1 cellular context compared by ENCODE assay signal in the genomic region with DNA sequence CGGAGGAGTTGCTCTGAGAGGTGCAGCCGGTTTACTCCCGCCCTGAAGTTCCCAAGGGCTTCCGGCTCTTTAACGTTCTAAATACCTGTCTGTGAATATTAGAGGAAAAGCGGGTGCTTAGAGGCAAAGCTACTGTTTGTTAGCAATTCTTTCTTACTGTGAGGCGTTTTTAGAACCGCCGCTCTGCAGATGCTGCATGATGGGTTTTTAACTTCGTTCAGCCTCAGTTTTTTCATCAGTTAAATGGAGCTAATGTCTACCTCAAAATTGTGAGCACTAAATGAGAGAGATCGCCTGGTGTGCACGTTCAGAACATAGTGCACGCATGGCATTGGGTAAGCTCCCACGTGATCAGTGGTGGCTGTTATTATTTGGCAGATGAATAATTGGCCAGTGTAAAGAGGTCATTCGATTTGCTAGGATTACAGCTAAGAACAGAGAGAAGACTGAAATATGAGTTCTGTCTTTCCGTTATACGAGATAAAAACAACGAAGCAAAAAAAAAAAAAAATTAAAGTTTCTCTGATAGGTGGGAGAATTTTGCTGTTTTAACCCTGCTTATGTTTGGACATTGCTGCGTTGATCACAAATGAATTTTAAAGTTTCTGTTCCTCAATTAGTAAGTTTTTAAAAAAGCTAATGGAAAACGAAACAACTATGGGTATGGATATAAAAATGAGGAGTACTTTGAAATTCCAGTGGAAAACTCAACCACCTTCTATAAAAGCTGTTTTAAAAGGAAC.
TF ChIP-seq lines count a peak whose summit lies in the region.

No MANE protein-coding gene starts in this region.

TF ChIP-seq in HepG2, 621 proteins besides CTCF, POLR2A, EP300 and RAD21 (continued from another document and continues in another):
- TF ChIP-seq, protein P1, sequence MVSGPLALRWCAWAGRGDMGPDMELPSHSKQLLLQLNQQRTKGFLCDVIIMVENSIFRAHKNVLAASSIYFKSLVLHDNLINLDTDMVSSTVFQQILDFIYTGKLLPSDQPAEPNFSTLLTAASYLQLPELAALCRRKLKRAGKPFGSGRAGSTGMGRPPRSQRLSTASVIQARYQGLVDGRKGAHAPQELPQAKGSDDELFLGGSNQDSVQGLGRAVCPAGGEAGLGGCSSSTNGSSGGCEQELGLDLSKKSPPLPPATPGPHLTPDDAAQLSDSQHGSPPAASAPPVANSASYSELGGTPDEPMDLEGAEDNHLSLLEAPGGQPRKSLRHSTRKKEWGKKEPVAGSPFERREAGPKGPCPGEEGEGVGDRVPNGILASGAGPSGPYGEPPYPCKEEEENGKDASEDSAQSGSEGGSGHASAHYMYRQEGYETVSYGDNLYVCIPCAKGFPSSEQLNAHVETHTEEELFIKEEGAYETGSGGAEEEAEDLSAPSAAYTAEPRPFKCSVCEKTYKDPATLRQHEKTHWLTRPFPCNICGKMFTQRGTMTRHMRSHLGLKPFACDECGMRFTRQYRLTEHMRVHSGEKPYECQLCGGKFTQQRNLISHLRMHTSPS (CRISPR knock-in tag; IDR thresholded peaks at IDR 0.05; ENCODE audit: low read depth) = no peak
- TF ChIP-seq HNRNPK (IDR thresholded peaks at IDR 0.05; ENCODE audit: low read depth, low read length, poor library complexity, severe bottlenecking) (peak; percentile 5), ZNF547 (CRISPR knock-in tag; IDR thresholded peaks at IDR 0.05) (peak; percentile 54; the same call in 1 of the 2 replicates), ISX (CRISPR knock-in tag; conservative IDR thresholded peaks at IDR 0.05) (no peak; the same call in 1 of the 2 replicates), ZNF441 (CRISPR knock-in tag; IDR thresholded peaks at IDR 0.05; ENCODE audit: borderline replicate concordance) (peak; percentile 87), ZNF333 (CRISPR knock-in tag; IDR thresholded peaks at IDR 0.05; ENCODE audit: borderline replicate concordance) (no peak), RNF2 (conservative IDR thresholded peaks at IDR 0.05; ENCODE audit: low read depth) (no peak; the same call in 1 of the 2 replicates), BCL6 (CRISPR knock-in tag; IDR thresholded peaks at IDR 0.05) (peak; percentile 57; the same call in 1 of the 2 replicates), ZFP36L1 (CRISPR knock-in tag; IDR thresholded peaks at IDR 0.05) (peak; percentile 91; the same call in 1 of the 2 replicates), ZBTB21 (CRISPR knock-in tag; IDR thresholded peaks at IDR 0.05) (0 out of 2 replicates have a peak, but pooled peaks have one; percentile 37), TBP (CRISPR knock-in tag; IDR thresholded peaks at IDR 0.05) (no peak), ZNF567 (CRISPR knock-in tag; IDR thresholded peaks at IDR 0.05; ENCODE audit: borderline replicate concordance) (no peak), ZSCAN29 (CRISPR knock-in tag; conservative IDR thresholded peaks at IDR 0.05) (no peak), U2AF2 (IDR thresholded peaks at IDR 0.05; ENCODE audit: low read depth, low read length) (no peak), ZKSCAN5 (CRISPR knock-in tag; IDR thresholded peaks at IDR 0.05) (no peak), SALL2 (CRISPR knock-in tag; IDR thresholded peaks at IDR 0.05) (no peak), ZSCAN25 (CRISPR knock-in tag; IDR thresholded peaks at IDR 0.05) (no peak), TAF15 (IDR thresholded peaks at IDR 0.05; ENCODE audit: low read depth, low read length, poor library complexity, severe bottlenecking) (no peak), TMF1 (CRISPR knock-in tag; IDR thresholded peaks at IDR 0.05; ENCODE audit: low read depth) (no peak), RXRA (CRISPR knock-in tag; IDR thresholded peaks at IDR 0.05) (no peak; the same call in 1 of the 2 replicates), ZNF891 (CRISPR knock-in tag; IDR thresholded peaks at IDR 0.05) (no peak), MAFG (CRISPR knock-in tag; IDR thresholded peaks at IDR 0.05) (no peak)
- TF ChIP-seq, protein P2, sequence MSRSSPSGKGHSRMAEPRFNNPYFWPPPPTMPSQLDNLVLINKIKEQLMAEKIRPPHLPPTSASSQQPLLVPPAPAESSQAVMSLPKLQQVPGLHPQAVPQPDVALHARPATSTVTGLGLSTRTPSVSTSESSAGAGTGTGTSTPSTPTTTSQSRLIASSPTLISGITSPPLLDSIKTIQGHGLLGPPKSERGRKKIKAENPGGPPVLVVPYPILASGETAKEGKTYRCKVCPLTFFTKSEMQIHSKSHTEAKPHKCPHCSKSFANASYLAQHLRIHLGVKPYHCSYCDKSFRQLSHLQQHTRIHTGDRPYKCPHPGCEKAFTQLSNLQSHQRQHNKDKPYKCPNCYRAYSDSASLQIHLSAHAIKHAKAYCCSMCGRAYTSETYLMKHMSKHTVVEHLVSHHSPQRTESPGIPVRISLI (CRISPR knock-in tag; IDR thresholded peaks at IDR 0.05; ENCODE audit: borderline replicate concordance) = no peak; the same call in 1 of the 2 replicates
- TF ChIP-seq, protein P3, sequence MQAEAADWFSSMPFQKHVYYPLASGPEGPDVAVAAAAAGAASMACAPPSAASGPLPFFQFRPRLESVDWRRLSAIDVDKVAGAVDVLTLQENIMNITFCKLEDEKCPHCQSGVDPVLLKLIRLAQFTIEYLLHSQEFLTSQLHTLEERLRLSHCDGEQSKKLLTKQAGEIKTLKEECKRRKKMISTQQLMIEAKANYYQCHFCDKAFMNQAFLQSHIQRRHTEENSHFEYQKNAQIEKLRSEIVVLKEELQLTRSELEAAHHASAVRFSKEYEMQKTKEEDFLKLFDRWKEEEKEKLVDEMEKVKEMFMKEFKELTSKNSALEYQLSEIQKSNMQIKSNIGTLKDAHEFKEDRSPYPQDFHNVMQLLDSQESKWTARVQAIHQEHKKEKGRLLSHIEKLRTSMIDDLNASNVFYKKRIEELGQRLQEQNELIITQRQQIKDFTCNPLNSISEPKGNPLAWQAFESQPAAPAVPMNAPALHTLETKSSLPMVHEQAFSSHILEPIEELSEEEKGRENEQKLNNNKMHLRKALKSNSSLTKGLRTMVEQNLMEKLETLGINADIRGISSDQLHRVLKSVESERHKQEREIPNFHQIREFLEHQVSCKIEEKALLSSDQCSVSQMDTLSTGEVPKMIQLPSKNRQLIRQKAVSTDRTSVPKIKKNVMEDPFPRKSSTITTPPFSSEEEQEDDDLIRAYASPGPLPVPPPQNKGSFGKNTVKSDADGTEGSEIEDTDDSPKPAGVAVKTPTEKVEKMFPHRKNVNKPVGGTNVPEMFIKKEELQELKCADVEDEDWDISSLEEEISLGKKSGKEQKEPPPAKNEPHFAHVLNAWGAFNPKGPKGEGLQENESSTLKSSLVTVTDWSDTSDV (CRISPR knock-in tag; IDR thresholded peaks at IDR 0.05) = no peak
- TF ChIP-seq, protein P4, sequence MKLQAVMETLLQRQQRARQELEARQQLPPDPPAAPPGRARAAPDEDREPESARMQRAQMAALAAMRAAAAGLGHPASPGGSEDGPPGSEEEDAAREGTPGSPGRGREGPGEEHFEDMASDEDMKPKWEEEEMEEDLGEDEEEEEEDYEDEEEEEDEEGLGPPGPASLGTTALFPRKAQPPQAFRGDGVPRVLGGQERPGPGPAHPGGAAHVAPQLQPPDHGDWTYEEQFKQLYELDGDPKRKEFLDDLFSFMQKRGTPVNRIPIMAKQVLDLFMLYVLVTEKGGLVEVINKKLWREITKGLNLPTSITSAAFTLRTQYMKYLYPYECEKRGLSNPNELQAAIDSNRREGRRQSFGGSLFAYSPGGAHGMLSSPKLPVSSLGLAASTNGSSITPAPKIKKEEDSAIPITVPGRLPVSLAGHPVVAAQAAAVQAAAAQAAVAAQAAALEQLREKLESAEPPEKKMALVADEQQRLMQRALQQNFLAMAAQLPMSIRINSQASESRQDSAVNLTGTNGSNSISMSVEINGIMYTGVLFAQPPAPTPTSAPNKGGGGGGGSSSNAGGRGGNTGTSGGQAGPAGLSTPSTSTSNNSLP (IDR thresholded peaks at IDR 0.05; ENCODE audit: low read depth, low read length) = peak; percentile 89
- TF ChIP-seq, protein P5, sequence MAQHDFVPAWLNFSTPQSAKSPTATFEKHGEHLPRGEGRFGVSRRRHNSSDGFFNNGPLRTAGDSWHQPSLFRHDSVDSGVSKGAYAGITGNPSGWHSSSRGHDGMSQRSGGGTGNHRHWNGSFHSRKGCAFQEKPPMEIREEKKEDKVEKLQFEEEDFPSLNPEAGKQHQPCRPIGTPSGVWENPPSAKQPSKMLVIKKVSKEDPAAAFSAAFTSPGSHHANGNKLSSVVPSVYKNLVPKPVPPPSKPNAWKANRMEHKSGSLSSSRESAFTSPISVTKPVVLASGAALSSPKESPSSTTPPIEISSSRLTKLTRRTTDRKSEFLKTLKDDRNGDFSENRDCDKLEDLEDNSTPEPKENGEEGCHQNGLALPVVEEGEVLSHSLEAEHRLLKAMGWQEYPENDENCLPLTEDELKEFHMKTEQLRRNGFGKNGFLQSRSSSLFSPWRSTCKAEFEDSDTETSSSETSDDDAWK (CRISPR knock-in tag; IDR thresholded peaks at IDR 0.05) = no peak
- TF ChIP-seq, protein P6, sequence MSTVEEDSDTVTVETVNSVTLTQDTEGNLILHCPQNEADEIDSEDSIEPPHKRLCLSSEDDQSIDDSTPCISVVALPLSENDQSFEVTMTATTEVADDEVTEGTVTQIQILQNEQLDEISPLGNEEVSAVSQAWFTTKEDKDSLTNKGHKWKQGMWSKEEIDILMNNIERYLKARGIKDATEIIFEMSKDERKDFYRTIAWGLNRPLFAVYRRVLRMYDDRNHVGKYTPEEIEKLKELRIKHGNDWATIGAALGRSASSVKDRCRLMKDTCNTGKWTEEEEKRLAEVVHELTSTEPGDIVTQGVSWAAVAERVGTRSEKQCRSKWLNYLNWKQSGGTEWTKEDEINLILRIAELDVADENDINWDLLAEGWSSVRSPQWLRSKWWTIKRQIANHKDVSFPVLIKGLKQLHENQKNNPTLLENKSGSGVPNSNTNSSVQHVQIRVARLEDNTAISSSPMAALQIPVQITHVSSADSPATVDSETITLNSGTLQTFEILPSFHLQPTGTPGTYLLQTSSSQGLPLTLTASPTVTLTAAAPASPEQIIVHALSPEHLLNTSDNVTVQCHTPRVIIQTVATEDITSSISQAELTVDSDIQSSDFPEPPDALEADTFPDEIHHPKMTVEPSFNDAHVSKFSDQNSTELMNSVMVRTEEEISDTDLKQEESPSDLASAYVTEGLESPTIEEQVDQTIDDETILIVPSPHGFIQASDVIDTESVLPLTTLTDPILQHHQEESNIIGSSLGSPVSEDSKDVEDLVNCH (CRISPR knock-in tag; IDR thresholded peaks at IDR 0.05) = 0 out of 2 replicates have a peak, but pooled peaks have one; percentile 23
- TF ChIP-seq, protein P7, sequence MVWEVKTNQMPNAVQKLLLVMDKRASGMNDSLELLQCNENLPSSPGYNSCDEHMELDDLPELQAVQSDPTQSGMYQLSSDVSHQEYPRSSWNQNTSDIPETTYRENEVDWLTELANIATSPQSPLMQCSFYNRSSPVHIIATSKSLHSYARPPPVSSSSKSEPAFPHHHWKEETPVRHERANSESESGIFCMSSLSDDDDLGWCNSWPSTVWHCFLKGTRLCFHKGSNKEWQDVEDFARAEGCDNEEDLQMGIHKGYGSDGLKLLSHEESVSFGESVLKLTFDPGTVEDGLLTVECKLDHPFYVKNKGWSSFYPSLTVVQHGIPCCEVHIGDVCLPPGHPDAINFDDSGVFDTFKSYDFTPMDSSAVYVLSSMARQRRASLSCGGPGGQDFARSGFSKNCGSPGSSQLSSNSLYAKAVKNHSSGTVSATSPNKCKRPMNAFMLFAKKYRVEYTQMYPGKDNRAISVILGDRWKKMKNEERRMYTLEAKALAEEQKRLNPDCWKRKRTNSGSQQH (CRISPR knock-in tag; IDR thresholded peaks at IDR 0.05; ENCODE audit: low read depth) = 0 out of 2 replicates have a peak, but pooled peaks have one; percentile 17
- TF ChIP-seq, protein P8, sequence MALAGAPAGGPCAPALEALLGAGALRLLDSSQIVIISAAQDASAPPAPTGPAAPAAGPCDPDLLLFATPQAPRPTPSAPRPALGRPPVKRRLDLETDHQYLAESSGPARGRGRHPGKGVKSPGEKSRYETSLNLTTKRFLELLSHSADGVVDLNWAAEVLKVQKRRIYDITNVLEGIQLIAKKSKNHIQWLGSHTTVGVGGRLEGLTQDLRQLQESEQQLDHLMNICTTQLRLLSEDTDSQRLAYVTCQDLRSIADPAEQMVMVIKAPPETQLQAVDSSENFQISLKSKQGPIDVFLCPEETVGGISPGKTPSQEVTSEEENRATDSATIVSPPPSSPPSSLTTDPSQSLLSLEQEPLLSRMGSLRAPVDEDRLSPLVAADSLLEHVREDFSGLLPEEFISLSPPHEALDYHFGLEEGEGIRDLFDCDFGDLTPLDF (CRISPR knock-in tag; IDR thresholded peaks at IDR 0.05) = no peak
- TF ChIP-seq, protein P9, sequence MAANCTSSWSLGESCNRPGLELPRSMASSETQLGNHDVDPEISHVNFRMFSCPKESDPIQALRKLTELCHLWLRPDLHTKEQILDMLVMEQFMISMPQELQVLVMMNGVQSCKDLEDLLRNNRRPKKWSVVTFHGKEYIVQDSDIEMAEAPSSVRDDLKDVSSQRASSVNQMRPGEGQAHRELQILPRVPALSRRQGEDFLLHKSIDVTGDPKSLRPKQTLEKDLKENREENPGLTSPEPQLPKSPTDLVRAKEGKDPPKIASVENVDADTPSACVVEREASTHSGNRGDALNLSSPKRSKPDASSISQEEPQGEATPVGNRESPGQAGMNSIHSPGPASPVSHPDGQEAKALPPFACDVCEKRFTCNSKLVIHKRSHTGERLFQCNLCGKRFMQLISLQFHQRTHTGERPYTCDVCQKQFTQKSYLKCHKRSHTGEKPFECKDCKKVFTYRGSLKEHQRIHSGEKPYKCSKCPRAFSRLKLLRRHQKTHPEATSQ (CRISPR knock-in tag; IDR thresholded peaks at IDR 0.05; ENCODE audit: borderline replicate concordance) = 0 out of 2 replicates have a peak, but pooled peaks have one; percentile 38
- TF ChIP-seq, protein P10, sequence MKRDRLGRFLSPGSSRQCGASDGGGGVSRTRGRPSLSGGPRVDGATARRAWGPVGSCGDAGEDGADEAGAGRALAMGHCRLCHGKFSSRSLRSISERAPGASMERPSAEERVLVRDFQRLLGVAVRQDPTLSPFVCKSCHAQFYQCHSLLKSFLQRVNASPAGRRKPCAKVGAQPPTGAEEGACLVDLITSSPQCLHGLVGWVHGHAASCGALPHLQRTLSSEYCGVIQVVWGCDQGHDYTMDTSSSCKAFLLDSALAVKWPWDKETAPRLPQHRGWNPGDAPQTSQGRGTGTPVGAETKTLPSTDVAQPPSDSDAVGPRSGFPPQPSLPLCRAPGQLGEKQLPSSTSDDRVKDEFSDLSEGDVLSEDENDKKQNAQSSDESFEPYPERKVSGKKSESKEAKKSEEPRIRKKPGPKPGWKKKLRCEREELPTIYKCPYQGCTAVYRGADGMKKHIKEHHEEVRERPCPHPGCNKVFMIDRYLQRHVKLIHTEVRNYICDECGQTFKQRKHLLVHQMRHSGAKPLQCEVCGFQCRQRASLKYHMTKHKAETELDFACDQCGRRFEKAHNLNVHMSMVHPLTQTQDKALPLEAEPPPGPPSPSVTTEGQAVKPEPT (CRISPR knock-in tag; IDR thresholded peaks at IDR 0.05; ENCODE audit: low read depth) = no peak; the same call in 1 of the 2 replicates
- TF ChIP-seq, protein P11, sequence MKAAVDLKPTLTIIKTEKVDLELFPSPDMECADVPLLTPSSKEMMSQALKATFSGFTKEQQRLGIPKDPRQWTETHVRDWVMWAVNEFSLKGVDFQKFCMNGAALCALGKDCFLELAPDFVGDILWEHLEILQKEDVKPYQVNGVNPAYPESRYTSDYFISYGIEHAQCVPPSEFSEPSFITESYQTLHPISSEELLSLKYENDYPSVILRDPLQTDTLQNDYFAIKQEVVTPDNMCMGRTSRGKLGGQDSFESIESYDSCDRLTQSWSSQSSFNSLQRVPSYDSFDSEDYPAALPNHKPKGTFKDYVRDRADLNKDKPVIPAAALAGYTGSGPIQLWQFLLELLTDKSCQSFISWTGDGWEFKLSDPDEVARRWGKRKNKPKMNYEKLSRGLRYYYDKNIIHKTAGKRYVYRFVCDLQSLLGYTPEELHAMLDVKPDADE (CRISPR knock-in tag; IDR thresholded peaks at IDR 0.05) = no peak
- TF ChIP-seq, protein P12, sequence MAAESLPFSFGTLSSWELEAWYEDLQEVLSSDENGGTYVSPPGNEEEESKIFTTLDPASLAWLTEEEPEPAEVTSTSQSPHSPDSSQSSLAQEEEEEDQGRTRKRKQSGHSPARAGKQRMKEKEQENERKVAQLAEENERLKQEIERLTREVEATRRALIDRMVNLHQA (CRISPR knock-in tag; IDR thresholded peaks at IDR 0.05) = no peak; the same call in 1 of the 2 replicates
